In genomic region chr20:35312348-35312747, GRCh38 we compare ENCODE assay signal across 12 cellular contexts. TPM values are rescaled to one million over a fixed set of nuclear protein-coding genes. Genes with fewer than 3 reads are reported as not detected.
A peak's percentile ranks its signal among the peaks of the same experiment; 100 is the strongest.
DNase-seq lines count a peak whose midpoint lies in the region; ATAC-seq, FAIRE-seq and TF ChIP-seq lines count a peak whose summit lies in the region.
"Had no signal": no experiment of that assay in that cellular context is flagged by ENCODE, and none has a peak within 500 bp of the region (broad histone marks: within the 10 kb centered on the region; RNA-seq: fewer than 3 reads in every experiment).

No MANE protein-coding gene starts in this region.

- H3K4me1 ChIP-seq in H1 (replicated peaks in 1 of 4; ENCODE audit: control insufficient read depth in 3 of 4, insufficient read depth in 4 of 4, low read length in 3 of 4) = peaks cover 0 to 8% (median 6%) of the 10 kb centered on the region in 4 experiments; a peak in 4 of 7 replicates
- H3K4me1 ChIP-seq in smooth muscle cell (ENCODE audit: low read depth) = peaks cover 9% of the 10 kb centered on the region
- no peaks in the 10 kb centered on the region for H3K4me1 ChIP-seq in BE2C
- H3K4me1 ChIP-seq: colonic mucosa had no signal

- TF ChIP-seq RAD21 in H1 (IDR thresholded peaks at IDR 0.05 in 1 of 2, conservative IDR thresholded peaks at IDR 0.05 in 1 of 2; ENCODE audit: low read depth in 2 of 2, low read length in 2 of 2) = no peak

- H3K9me3 ChIP-seq in H1 (ENCODE audit: insufficient read depth in 2 of 2, low read depth in 1 of 2, low read length in 1 of 2) (no peaks in the 10 kb centered on the region), smooth muscle cell (replicated peaks; ENCODE audit: low read depth) (no peaks in the 10 kb centered on the region), BE2C (no peaks in the 10 kb centered on the region)
- H3K9me3 ChIP-seq: colonic mucosa had no signal

- H3K27ac Mint-ChIP-seq in activated CD8-positive, alpha-beta memory T cell treated with anti-CD3 and anti-CD28 coated beads, Interleukin-2, amount 10 ng/mL, durations not matched to agents 7 days and 5 days = peak overlapping the region; percentile 64
- peak overlapping the region in 1 of 2 donors; percentile 50 for H3K27ac Mint-ChIP-seq in T-cell
- H3K27ac Mint-ChIP-seq: CD4-positive, alpha-beta T cell had no signal

- in situ Hi-C loops in GM13976 (cut with MboI; ENCODE audit: low sequenced_read_pairs, unreplicated experiment) = no loop called here

- no peak overlapping the region for H4K91ac ChIP-seq in H1 (replicated peaks; ENCODE audit: insufficient read length, low read length)

- no peak overlapping the region for H2BK5ac ChIP-seq in H1 (ENCODE audit: low read depth, low read length)

- H2AFZ ChIP-seq in H1 (ENCODE audit: low read length) = no peak overlapping the region
- H2AFZ ChIP-seq in smooth muscle cell (ENCODE audit: low read depth) = no peak overlapping the region

- no peak overlapping the region for H2BK15ac ChIP-seq in H1 (ENCODE audit: low read length)

- no peak overlapping the region for H3K23ac ChIP-seq in H1 (ENCODE audit: insufficient read length)

- H3K79me1 ChIP-seq in H1 (ENCODE audit: low read depth, low read length) = no peaks in the 10 kb centered on the region; the same call in 1 of the 2 replicates

- H4K8ac ChIP-seq in H1 (ENCODE audit: extremely low read depth, insufficient read depth, low read length) = no peak overlapping the region

- H3K4me2 ChIP-seq in H1 (ENCODE audit: insufficient read depth in 1 of 2, low read depth in 2 of 2, low read length in 2 of 2) = no peak overlapping the region
- H3K4me2 ChIP-seq in smooth muscle cell = peak overlapping the region; percentile 39

- H2AK5ac ChIP-seq in H1 (ENCODE audit: low read depth, low read length) = no peak overlapping the region

- H2BK20ac ChIP-seq in H1 (ENCODE audit: low read length) = no peak overlapping the region

- H4K5ac ChIP-seq in H1 (ENCODE audit: insufficient read length, low read depth, low read length) = no peak overlapping the region

- POLR2A ChIA-PET in H1 (lab: Charles Lee; ENCODE audit: partially characterized antibody) = interaction anchor here (1.0 to 1.2 kb wide), 2 partner anchors 8 to 28 kb away, joined by 3 to 4 read pairs; no protein-coding TSS in a partner anchor
- POLR2A ChIA-PET in T-cell (lab: Charles Lee) = no interaction called here

- DNase-seq in activated CD8-positive, alpha-beta memory T cell treated with anti-CD3 and anti-CD28 coated beads, Interleukin-2, amount 10 ng/mL, durations not matched to agents 7 days and 5 days = peak; percentile 51
- DNase-seq in activated CD8-positive, alpha-beta memory T cell treated with anti-CD3 and anti-CD28 coated beads, Interleukin-2, amount 50 U/mL, for 4 hours = no peak
- DNase-seq in RKO (ENCODE audit: low spot score) (peak; percentile 90), H1 (ENCODE audit: low read depth in 1 of 2, low spot score in 2 of 2) (no peak), smooth muscle cell (lab: John Stamatoyannopoulos, UW; ENCODE audit: unreplicated experiment) (no peak), GM13976 (ENCODE audit: low spot score) (no peak), BE2C (no peak), T-cell (no peak)
- DNase-seq: CD4-positive, alpha-beta T cell; colonic mucosa; naive thymus-derived CD4-positive, alpha-beta T cell; stimulated activated CD8-positive, alpha-beta memory T cell treated with anti-CD3 and anti-CD28 coated beads, Interleukin-4, amount 100 ng/mL, for 48 hours had no signal

- peak; percentile 34 for ATAC-seq in activated CD8-positive, alpha-beta memory T cell treated with anti-CD3 and anti-CD28 coated beads, Interleukin-2, amount 10 ng/mL, durations not matched to agents 7 days and 5 days
- ATAC-seq in T-cell (replicated peaks in 1 of 4) = no peak
- ATAC-seq: naive thymus-derived CD4-positive, alpha-beta T cell had no signal

- no peaks in the 10 kb centered on the region for H3K27me3 Mint-ChIP-seq in activated CD8-positive, alpha-beta memory T cell treated with anti-CD3 and anti-CD28 coated beads, Interleukin-2, amount 10 ng/mL, durations not matched to agents 7 days and 5 days
- H3K27me3 Mint-ChIP-seq in T-cell = no peaks in the 10 kb centered on the region
- H3K27me3 Mint-ChIP-seq: CD4-positive, alpha-beta T cell; naive thymus-derived CD4-positive, alpha-beta T cell had no signal

- no peak overlapping the region for H3K56ac ChIP-seq in H1 (replicated peaks; ENCODE audit: insufficient read length, low read depth, low read length)

- H3K9ac ChIP-seq in H1 (replicated peaks in 1 of 4; ENCODE audit: extremely low read depth in 1 of 4, low read depth in 3 of 4, low read length in 3 of 4) (no peak overlapping the region), smooth muscle cell (ENCODE audit: low read depth) (peak overlapping the region; percentile 21)

- H3K4me3 ChIP-seq in H1 (ENCODE audit: extremely low read depth in 1 of 4, insufficient read depth in 2 of 4, low read depth in 3 of 4, low read length in 4 of 4) = no peak overlapping the region
- no peak overlapping the region for H3K4me3 ChIP-seq in smooth muscle cell
- H3K4me3 ChIP-seq in BE2C (ENCODE audit: low read depth, low read length) = no peak overlapping the region
- H3K4me3 ChIP-seq: colonic mucosa had no signal

- no peak overlapping the region for H3K4ac ChIP-seq in H1 (replicated peaks; ENCODE audit: insufficient read length, low read depth, low read length)

- H2BK12ac ChIP-seq in H1 (ENCODE audit: low read depth, low read length) = no peak overlapping the region

- TF ChIP-seq CTCF in H1 (IDR thresholded peaks at IDR 0.05; ENCODE audit: control extremely low read depth in 1 of 3, insufficient read depth in 1 of 3, low read depth in 1 of 3, low read length in 3 of 3) = no peak
- no peak for TF ChIP-seq CTCF in smooth muscle cell (IDR thresholded peaks at IDR 0.05; ENCODE audit: borderline replicate concordance, insufficient read depth, poor library complexity, severe bottlenecking)
- no peak for TF ChIP-seq CTCF in GM13976 (IDR thresholded peaks at IDR 0.05; ENCODE audit: borderline replicate concordance, control extremely low read depth, extremely low read depth, insufficient read depth, missing control alignments)
- TF ChIP-seq CTCF in BE2C (IDR thresholded peaks at IDR 0.05; ENCODE audit: low read depth, low read length) = no peak

- H3K27me3 ChIP-seq in H1 (replicated peaks in 1 of 4; ENCODE audit: control insufficient read depth in 3 of 4, extremely low read depth in 1 of 4, insufficient read depth in 3 of 4, low read length in 3 of 4) (no peaks in the 10 kb centered on the region), smooth muscle cell (ENCODE audit: low read depth) (no peaks in the 10 kb centered on the region), BE2C (no peaks in the 10 kb centered on the region)
- H3K27me3 ChIP-seq: colonic mucosa had no signal

- H3K18ac ChIP-seq in H1 (ENCODE audit: extremely low read depth, low read length) = no peak overlapping the region

- peaks cover 4% of the 10 kb centered on the region for H3F3A ChIP-seq in smooth muscle cell (ENCODE audit: low read depth)

- H3K14ac ChIP-seq in H1 (ENCODE audit: insufficient read length) = no peak overlapping the region

- H4K20me1 ChIP-seq in H1 (replicated peaks in 1 of 2; ENCODE audit: control insufficient read depth in 1 of 2, insufficient read depth in 2 of 2, low read length in 2 of 2) (no peaks in the 10 kb centered on the region), smooth muscle cell (ENCODE audit: low read depth) (no peaks in the 10 kb centered on the region)

- H3K79me2 ChIP-seq in H1 (ENCODE audit: control insufficient read depth in 1 of 2, insufficient read depth in 2 of 2, low read length in 2 of 2) = no peaks in the 10 kb centered on the region
- no peaks in the 10 kb centered on the region for H3K79me2 ChIP-seq in smooth muscle cell (ENCODE audit: low read depth)

- peaks cover 16% of the 10 kb centered on the region for H3K36me3 Mint-ChIP-seq in activated CD8-positive, alpha-beta memory T cell treated with anti-CD3 and anti-CD28 coated beads, Interleukin-2, amount 10 ng/mL, durations not matched to agents 7 days and 5 days
- H3K36me3 Mint-ChIP-seq in T-cell = peaks cover 22% of the 10 kb centered on the region

- no peak for FAIRE-seq in H1 (lab: Jason Lieb, UNC)

- no peaks in the 10 kb centered on the region for H3K23me2 ChIP-seq in H1 (ENCODE audit: low read depth, low read length)

- TF ChIP-seq EP300 in H1 (IDR thresholded peaks at IDR 0.05; ENCODE audit: borderline replicate concordance in 1 of 2, low read depth in 2 of 2, low read length in 2 of 2) = no peak

- 60% methylated on average over 1 of the region's 1 CpG; no CpG with 5 or more reads in 1 of the 2 experiments for WGBS in H1 (ENCODE audit: extremely low coverage in 1 of 2, insufficient coverage in 1 of 2, insufficient read length in 1 of 2, insufficient replicate concordance in 2 of 2, low coverage in 1 of 2, low lambda C conversion rate in 2 of 2, missing lambda C conversion rate in 1 of 2), 2 experiments
- WGBS in smooth muscle cell (ENCODE audit: low lambda C conversion rate) = 29% methylated on average over 1 of the region's 1 CpG

- H3K27ac ChIP-seq in H1 (ENCODE audit: low read depth, low read length) = no peak overlapping the region
- peak overlapping the region; percentile 75 for H3K27ac ChIP-seq in smooth muscle cell (ENCODE audit: low read depth)
- H3K27ac ChIP-seq: colonic mucosa had no signal

- H3K4me1 Mint-ChIP-seq in activated CD8-positive, alpha-beta memory T cell treated with anti-CD3 and anti-CD28 coated beads, Interleukin-2, amount 10 ng/mL, durations not matched to agents 7 days and 5 days = peaks cover 64% of the 10 kb centered on the region
- peaks cover 6 to 13% (median 9%) of the 10 kb centered on the region in 3 donors for H3K4me1 Mint-ChIP-seq in T-cell

- no peaks in the 10 kb centered on the region for H3K9me3 Mint-ChIP-seq in activated CD8-positive, alpha-beta memory T cell treated with anti-CD3 and anti-CD28 coated beads, Interleukin-2, amount 10 ng/mL, durations not matched to agents 7 days and 5 days (ENCODE audit: low read depth)
- H3K9me3 Mint-ChIP-seq in T-cell = no peaks in the 10 kb centered on the region
- H3K9me3 Mint-ChIP-seq: CD4-positive, alpha-beta T cell; naive thymus-derived CD4-positive, alpha-beta T cell had no signal

- no peak overlapping the region for H2BK120ac ChIP-seq in H1 (replicated peaks; ENCODE audit: low read depth, low read length)

- H3K36me3 ChIP-seq in H1 (ENCODE audit: control insufficient read depth in 2 of 4, insufficient read depth in 4 of 4, low read length in 3 of 4) (peaks cover 0 to 4% (median 0%) of the 10 kb centered on the region in 4 experiments; a peak in 1 of 8 replicates), smooth muscle cell (ENCODE audit: low read depth) (no peaks in the 10 kb centered on the region), BE2C (no peaks in the 10 kb centered on the region)
- H3K36me3 ChIP-seq: colonic mucosa had no signal

- CTCF ChIA-PET in activated CD8-positive, alpha-beta memory T cell treated with anti-CD3 and anti-CD28 coated beads, Interleukin-2, amount 10 ng/mL, durations not matched to agents 7 days and 5 days (lab: Charles Lee) = interaction anchor here (1.3 to 2.8 kb wide), 3 partner anchors 8 to 168 kb away, joined by 3 to 16 read pairs (median 4); no protein-coding TSS in a partner anchor
- CTCF ChIA-PET in H1 (lab: Charles Lee; ENCODE audit: partially characterized antibody) = interaction anchor here (1.7 to 2.1 kb wide), 2 partner anchors 8 to 10 kb away, joined by 5 to 17 read pairs; no protein-coding TSS in a partner anchor
- CTCF ChIA-PET in T-cell (lab: Charles Lee) = no interaction called here

- TF ChIP-seq POLR2A in H1 (IDR thresholded peaks at IDR 0.05; ENCODE audit: control extremely low read depth in 1 of 2, low read depth in 2 of 2, low read length in 2 of 2) = no peak

- no peak overlapping the region for H3K4me3 Mint-ChIP-seq in activated CD8-positive, alpha-beta memory T cell treated with anti-CD3 and anti-CD28 coated beads, Interleukin-2, amount 10 ng/mL, durations not matched to agents 7 days and 5 days
- no peak overlapping the region for H3K4me3 Mint-ChIP-seq in T-cell
- H3K4me3 Mint-ChIP-seq: CD4-positive, alpha-beta T cell had no signal

RNA-seq across cellular contexts. Expression of gene FAM83C, which starts 20.1 kb away (rescaled TPM):
- not detected for total RNA-seq in activated CD8-positive, alpha-beta memory T cell treated with anti-CD3 and anti-CD28 coated beads, Interleukin-2, amount 10 ng/mL, durations not matched to agents 7 days and 5 days
- not detected in 2 replicates for total RNA-seq in H1 (2021; fragmentation: NEBNext Ultra II Directional; extraction: Animal tissue kit (Norgen Biotek cat#: 25700))
- polyA plus RNA-seq in H1 (2011; rRNA removed) (not detected in 2 replicates), smooth muscle cell (0.05 TPM in 1 of 2 replicates, not detected in the other)
- polyA plus RNA-seq in H1 (2011; cell fraction: cytosol; rRNA removed) = 0.03 TPM
- not detected for polyA plus RNA-seq in H1 (2011; cell fraction: nucleus; rRNA removed)
- polyA plus RNA-seq in H1 (2012, experiment 1 of 2) = 0.05 TPM in 2 of 4 replicates, not detected in the others
- not detected for polyA plus RNA-seq in H1 (2012, experiment 2 of 2)
- 0.02 TPM for polyA plus RNA-seq in H1 (2013, experiment 1 of 2)
- 0.02 TPM for polyA plus RNA-seq in H1 (2013, experiment 2 of 2)
- polyA minus RNA-seq in H1 (2011; rRNA and poly(A)+ RNA removed) = not detected in 2 replicates
- polyA minus RNA-seq in H1 (2011; cell fraction: cytosol; rRNA and poly(A)+ RNA removed) = not detected
- polyA minus RNA-seq in H1 (2011; cell fraction: nucleus; rRNA and poly(A)+ RNA removed) = not detected
- total RNA-seq in smooth muscle cell (0.27 and 0.49 TPM in 2 replicates), T-cell (under 1 TPM in 1 of 5 donors, not detected in 4; 0.15 TPM)
- not detected for polyA plus RNA-seq in BE2C (2012; ENCODE audit: insufficient read depth, insufficient read length, low read depth)
- total RNA-seq: CD4-positive, alpha-beta T cell; naive thymus-derived CD4-positive, alpha-beta T cell had no signal
- polyA plus RNA-seq: naive thymus-derived CD4-positive, alpha-beta T cell had no signal

RNA-seq across cellular contexts. Expression of gene EIF6, which starts 27.8 kb away (rescaled TPM):
- 100 to 1,000 TPM in 1 of 2 experiments, 10 to 100 TPM in 1; 98.6 to 121 TPM for total RNA-seq in activated CD8-positive, alpha-beta memory T cell treated with anti-CD3 and anti-CD28 coated beads, Interleukin-2, amount 10 ng/mL, durations not matched to agents 7 days and 5 days
- 183 and 184 TPM in 2 replicates for total RNA-seq in H1 (2021; fragmentation: NEBNext Ultra II Directional; extraction: Animal tissue kit (Norgen Biotek cat#: 25700))
- polyA plus RNA-seq in H1 (2011; rRNA removed) (319 and 374 TPM in 2 replicates), smooth muscle cell (179 and 251 TPM in 2 replicates)
- polyA plus RNA-seq in H1 (2011; cell fraction: cytosol; rRNA removed) = 267 TPM
- 359 TPM for polyA plus RNA-seq in H1 (2011; cell fraction: nucleus; rRNA removed)
- 166 to 215 TPM (median 195 TPM) in 4 replicates for polyA plus RNA-seq in H1 (2012, experiment 1 of 2)
- polyA plus RNA-seq in H1 (2012, experiment 2 of 2) = 307 TPM
- 104 TPM for polyA plus RNA-seq in H1 (2013, experiment 1 of 2)
- polyA plus RNA-seq in H1 (2013, experiment 2 of 2) = 109 TPM
- polyA minus RNA-seq in H1 (2011; rRNA and poly(A)+ RNA removed) = 168 and 184 TPM in 2 replicates
- polyA minus RNA-seq in H1 (2011; cell fraction: cytosol; rRNA and poly(A)+ RNA removed) = 74.5 TPM
- 56.0 TPM for polyA minus RNA-seq in H1 (2011; cell fraction: nucleus; rRNA and poly(A)+ RNA removed)
- total RNA-seq in smooth muscle cell (76.4 and 110 TPM in 2 replicates), T-cell (10 to 100 TPM; 43.8 to 70.7 (median 69.6) TPM)
- 610 TPM for polyA plus RNA-seq in BE2C (2012; ENCODE audit: insufficient read depth, insufficient read length, low read depth)

RNA-seq across cellular contexts. Expression of gene MMP24OS, which starts 34.4 kb away (rescaled TPM):
- total RNA-seq in activated CD8-positive, alpha-beta memory T cell treated with anti-CD3 and anti-CD28 coated beads, Interleukin-2, amount 10 ng/mL, durations not matched to agents 7 days and 5 days = 10 to 100 TPM; 28.4 to 44.3 TPM
- 19.0 and 22.2 TPM in 2 replicates for total RNA-seq in H1 (2021; fragmentation: NEBNext Ultra II Directional; extraction: Animal tissue kit (Norgen Biotek cat#: 25700))
- 21.3 and 44.4 TPM in 2 replicates for polyA plus RNA-seq in H1 (2011; rRNA removed)
- polyA plus RNA-seq in H1 (2011; cell fraction: cytosol; rRNA removed) = 20.6 TPM
- 45.3 TPM for polyA plus RNA-seq in H1 (2011; cell fraction: nucleus; rRNA removed)
- polyA plus RNA-seq in H1 (2012, experiment 1 of 2) = 21.1 to 31.1 TPM (median 25.0 TPM) in 4 replicates
- polyA plus RNA-seq in H1 (2012, experiment 2 of 2) = 23.1 TPM
- 19.5 TPM for polyA plus RNA-seq in H1 (2013, experiment 1 of 2)
- 17.8 TPM for polyA plus RNA-seq in H1 (2013, experiment 2 of 2)
- 5.5 and 9.3 TPM in 2 replicates for polyA minus RNA-seq in H1 (2011; rRNA and poly(A)+ RNA removed)
- 18.9 TPM for polyA minus RNA-seq in H1 (2011; cell fraction: cytosol; rRNA and poly(A)+ RNA removed)
- 27.2 TPM for polyA minus RNA-seq in H1 (2011; cell fraction: nucleus; rRNA and poly(A)+ RNA removed)
- total RNA-seq in smooth muscle cell = 14.3 and 22.7 TPM in 2 replicates
- 43.7 and 44.7 TPM in 2 replicates for polyA plus RNA-seq in smooth muscle cell
- 127 TPM for polyA plus RNA-seq in BE2C (2012; ENCODE audit: insufficient read depth, insufficient read length, low read depth)
- total RNA-seq in T-cell = 10 to 100 TPM; 59.5 to 95.5 (median 72.0) TPM

Comparison
In these comparisons a context has a peak if more than half of its experiments do, and no peak if none do; other contexts are left out.
1. DNase-seq: peak in activated CD8-positive, alpha-beta memory T cell treated with anti-CD3 and anti-CD28 coated beads, Interleukin-2, amount 10 ng/mL, durations not matched to agents 7 days and 5 days (single experiment) and RKO (single experiment); none in activated CD8-positive, alpha-beta memory T cell treated with anti-CD3 and anti-CD28 coated beads, Interleukin-2, amount 50 U/mL, for 4 hours (single experiment), H1 (0 of 2), smooth muscle cell (single experiment), GM13976 (single experiment), BE2C (single experiment) and T-cell (0 of 34).
2. CTCF ChIA-PET loops: an anchor here in activated CD8-positive, alpha-beta memory T cell treated with anti-CD3 and anti-CD28 coated beads, Interleukin-2, amount 10 ng/mL, durations not matched to agents 7 days and 5 days (1.3 to 2.8 kb wide) and H1 (1.7 to 2.1 kb wide); none called in T-cell.